1 cellular context compared by ENCODE assay signal in genomic region chr11:67505605-67506396, GRCh38.
TF ChIP-seq lines count a peak whose summit lies in the region.

No MANE protein-coding gene starts in this region.

TF ChIP-seq in IMR-90, 13 proteins besides CTCF, POLR2A, EP300 and RAD21:
- peak; percentile 78 for TF ChIP-seq MXI1 (IDR thresholded peaks at IDR 0.05; ENCODE audit: borderline replicate concordance, low read depth, low read length)
- TF ChIP-seq, protein P1, sequence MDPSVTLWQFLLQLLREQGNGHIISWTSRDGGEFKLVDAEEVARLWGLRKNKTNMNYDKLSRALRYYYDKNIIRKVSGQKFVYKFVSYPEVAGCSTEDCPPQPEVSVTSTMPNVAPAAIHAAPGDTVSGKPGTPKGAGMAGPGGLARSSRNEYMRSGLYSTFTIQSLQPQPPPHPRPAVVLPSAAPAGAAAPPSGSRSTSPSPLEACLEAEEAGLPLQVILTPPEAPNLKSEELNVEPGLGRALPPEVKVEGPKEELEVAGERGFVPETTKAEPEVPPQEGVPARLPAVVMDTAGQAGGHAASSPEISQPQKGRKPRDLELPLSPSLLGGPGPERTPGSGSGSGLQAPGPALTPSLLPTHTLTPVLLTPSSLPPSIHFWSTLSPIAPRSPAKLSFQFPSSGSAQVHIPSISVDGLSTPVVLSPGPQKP (IDR thresholded peaks at IDR 0.05; ENCODE audit: borderline replicate concordance, low read depth, low read length) = no peak
- peak; percentile 65 for TF ChIP-seq RCOR1 (IDR thresholded peaks at IDR 0.05; ENCODE audit: insufficient replicate concordance, low read length)
- peak; percentile 48; the same call in 1 of the 2 replicates for TF ChIP-seq MAZ (IDR thresholded peaks at IDR 0.05; ENCODE audit: borderline replicate concordance, low read depth, low read length)
- peak; percentile 89 for TF ChIP-seq SMC3 (IDR thresholded peaks at IDR 0.05; ENCODE audit: low read depth, low read length)
TF ChIP-seq in IMR-90: peak in this region for 4.
